In the genomic region with DNA sequence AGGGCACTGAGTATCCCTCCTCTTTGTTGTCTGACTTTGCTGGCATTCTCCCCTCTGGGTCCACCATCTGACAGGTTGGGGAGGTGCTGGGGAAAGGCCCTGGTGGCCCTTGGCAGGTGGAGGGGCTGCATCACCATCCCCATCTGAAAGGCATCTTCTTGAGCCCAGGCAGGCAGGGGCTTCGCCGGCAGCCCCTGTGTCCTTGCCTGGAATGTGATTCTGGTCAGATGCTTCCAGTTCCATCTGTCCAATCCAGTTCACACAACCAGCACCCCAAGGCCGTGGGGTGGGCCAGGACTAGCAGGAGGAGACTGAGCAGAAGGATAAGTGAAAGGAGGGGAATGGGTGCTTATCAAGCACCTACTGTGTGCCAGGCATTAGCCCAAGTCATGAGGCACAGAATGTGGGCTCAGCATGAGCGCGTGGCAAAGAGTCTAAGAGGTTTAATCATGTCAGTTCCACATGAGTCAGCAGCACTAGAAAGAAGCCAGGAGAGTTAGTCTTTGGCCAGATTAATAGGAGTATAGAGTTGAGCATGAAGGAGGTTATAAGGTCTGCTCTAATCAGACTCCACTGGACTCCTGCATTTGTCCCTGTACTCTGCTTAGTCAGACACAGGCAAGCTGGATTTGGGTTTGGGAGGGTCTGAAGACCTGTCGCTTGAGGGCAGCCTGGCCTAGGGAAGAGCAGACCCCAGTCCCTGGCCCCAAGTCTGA, we compare ENCODE assay signal across 23 cellular contexts.
"Had no signal": no experiment of that assay in that cellular context is flagged by ENCODE, and none has a peak within 500 bp of the region (broad histone marks: within the 10 kb centered on the region; RNA-seq: fewer than 3 reads in every experiment).

No MANE protein-coding gene starts in this region.

- H3K4me1 Mint-ChIP-seq: mesothelial cell of epicardium had no signal

- ATAC-seq: left ventricle myocardium superior; lower lobe of right lung; mucosa of descending colon; psoas muscle; right cardiac atrium; stimulated activated naive CD8-positive, alpha-beta T cell treated with anti-CD3 and anti-CD28 coated beads, Interleukin-15, Interleukin-2, amounts not matched to agents 100 U/mL and 50 U/mL, for 24 hours had no signal

- H3K36me3 ChIP-seq: lower lobe of right lung, ovary, spleen, tibial artery, upper lobe of left lung had no signal

- H3K27me3 ChIP-seq: dorsolateral prefrontal cortex, ovary, testis, upper lobe of left lung had no signal

- H3K27ac Mint-ChIP-seq: memory B cell; mesothelial cell of epicardium; natural killer cell treated with Interleukin-12 subunit alpha and Interleukin-12 subunit beta and Interleukin-15 and Interleukin-18, amount 100 ng/mL, for 72 hours; stimulated activated memory B cell treated with anti-CD40 and anti-IgM and Interleukin-4, amounts not matched to agents 10 μg/mL and 1 μg/mL and 100 μg/mL, for 72 hours had no signal

- H3K27ac ChIP-seq: dorsolateral prefrontal cortex, lower lobe of right lung, ovary, psoas muscle, skin epidermis, spleen, testis, tibial artery, upper lobe of left lung had no signal

- DNase-seq: dorsolateral prefrontal cortex; effector CD4-positive, alpha-beta T cell; immature natural killer cell; left ventricle myocardium superior; lower lobe of right lung; mucosa of descending colon; naive B cell; occipital lobe; ovary; posterior cingulate gyrus; psoas muscle; right cardiac atrium; stimulated activated CD4-positive, alpha-beta T cell treated with anti-CD3 and anti-CD28 coated beads, Interleukin-4, amount 100 ng/mL, for 4 hours; stimulated activated naive CD8-positive, alpha-beta T cell treated with anti-CD3 and anti-CD28 coated beads, Interleukin-15, Interleukin-2, amounts not matched to agents 100 U/mL and 50 U/mL, for 24 hours; testis; tibial artery; upper lobe of left lung had no signal

- H3K36me3 Mint-ChIP-seq: immature natural killer cell; memory B cell; mesothelial cell of epicardium; naive B cell; natural killer cell treated with Interleukin-12 subunit alpha and Interleukin-12 subunit beta and Interleukin-15 and Interleukin-18, amount 100 ng/mL, for 72 hours; stimulated activated memory B cell treated with anti-CD40 and anti-IgM and Interleukin-4, amounts not matched to agents 10 μg/mL and 1 μg/mL and 100 μg/mL, for 72 hours had no signal

- H3K4me3 Mint-ChIP-seq: memory B cell; mesothelial cell of epicardium; naive B cell; natural killer cell treated with Interleukin-12 subunit alpha and Interleukin-12 subunit beta and Interleukin-15 and Interleukin-18, amount 100 ng/mL, for 72 hours; stimulated activated memory B cell treated with anti-CD40 and anti-IgM and Interleukin-4, amounts not matched to agents 10 μg/mL and 1 μg/mL and 100 μg/mL, for 72 hours had no signal

- H3K4me1 ChIP-seq: lower lobe of right lung, psoas muscle, spleen, testis, tibial artery, upper lobe of left lung had no signal

- H3K9me3 ChIP-seq: lower lobe of right lung, mucosa of descending colon, ovary, psoas muscle, testis, tibial artery, upper lobe of left lung had no signal

- H3K4me3 ChIP-seq: dorsolateral prefrontal cortex, lower lobe of right lung, mucosa of descending colon, ovary, psoas muscle, skin epidermis, spleen, testis, tibial artery, upper lobe of left lung had no signal

- H3K9me3 Mint-ChIP-seq: natural killer cell treated with Interleukin-12 subunit alpha and Interleukin-12 subunit beta and Interleukin-15 and Interleukin-18, amount 100 ng/mL, for 72 hours; stimulated activated memory B cell treated with anti-CD40 and anti-IgM and Interleukin-4, amounts not matched to agents 10 μg/mL and 1 μg/mL and 100 μg/mL, for 72 hours had no signal
